In the genomic region with DNA sequence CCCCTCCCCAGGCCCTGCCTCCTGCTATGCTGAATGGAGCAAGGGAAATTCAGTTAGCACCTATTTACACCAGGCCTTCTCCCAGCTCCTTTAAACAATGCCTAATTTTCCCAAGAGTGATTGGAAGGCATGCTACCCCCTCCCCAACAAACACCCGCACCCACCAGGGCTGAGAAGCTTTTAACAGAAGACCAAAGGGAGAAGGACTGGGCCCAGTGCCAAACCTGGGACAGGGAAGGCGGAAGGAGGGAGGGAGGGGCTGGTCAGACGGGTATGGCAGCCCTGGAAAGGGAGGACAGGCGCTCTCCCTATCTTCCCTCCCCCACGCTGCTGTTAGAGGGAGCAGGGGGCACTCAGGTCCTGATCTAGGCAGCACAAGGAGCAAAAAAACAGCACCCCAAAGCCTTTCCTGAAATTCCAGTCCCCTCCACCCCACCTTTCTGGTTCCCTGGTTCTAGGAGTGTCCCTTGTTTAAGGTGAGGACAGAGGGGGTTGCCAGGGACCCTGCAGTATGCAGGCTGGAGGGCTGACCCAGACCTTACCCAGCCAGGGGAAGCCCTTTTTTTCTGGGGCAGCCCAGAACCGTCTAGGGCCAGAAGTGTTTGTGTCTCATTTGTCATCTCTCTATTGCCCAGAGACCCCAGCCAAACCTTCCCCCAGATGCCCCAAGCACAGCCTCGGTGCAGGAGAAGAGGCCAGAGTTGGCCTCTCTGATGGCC, we compare ENCODE assay signal across 9 cellular contexts. TPM values are rescaled to one million over a fixed set of nuclear protein-coding genes. Genes with fewer than 3 reads are reported as not detected.
DNase-seq lines count a peak whose midpoint lies in the region; ATAC-seq, FAIRE-seq and TF ChIP-seq lines count a peak whose summit lies in the region.
"Had no signal": no experiment of that assay in that cellular context is flagged by ENCODE, and none has a peak within 500 bp of the region (broad histone marks: within the 10 kb centered on the region; RNA-seq: fewer than 3 reads in every experiment).

No MANE protein-coding gene starts in this region.

- intact Hi-C loops in body of pancreas (cut with DNase I): no loop called here
- intact Hi-C loops in mucosa of descending colon (cut with DNase I, micrococcal nuclease): no loop called here
- intact Hi-C loops in CD4-positive, alpha-beta T cell (cut with DNase I, micrococcal nuclease): no loop called here

- no peaks in the 10 kb centered on the region for H3K27me3 ChIP-seq in body of pancreas
- H3K27me3 ChIP-seq in CD4-positive, alpha-beta T cell (ENCODE audit: control insufficient read depth, insufficient read depth, low read length): peaks cover 4% of the 10 kb centered on the region

- peak overlapping the region; percentile 95 to 99 (median 97) for H3K27ac ChIP-seq in body of pancreas
- no peak overlapping the region for H3K27ac ChIP-seq in CD4-positive, alpha-beta T cell (ENCODE audit: low read depth, low read length)

- H3K36me3 ChIP-seq in body of pancreas (replicated peaks in 1 of 2; ENCODE audit: insufficient read depth in 1 of 2, low read depth in 2 of 2): no peaks in the 10 kb centered on the region
- no peaks in the 10 kb centered on the region for H3K36me3 ChIP-seq in mucosa of descending colon (ENCODE audit: low read depth)

- TF ChIP-seq POLR2A in body of pancreas (IDR thresholded peaks at IDR 0.05): no peak

- no peak overlapping the region for H3K27ac Mint-ChIP-seq in CD4-positive, alpha-beta T cell

- ATAC-seq in body of pancreas: peak; percentile 18
- ATAC-seq in mucosa of descending colon: peak; percentile 64
- no peak for ATAC-seq in CD4-positive, alpha-beta T cell (ENCODE audit: poor library complexity)
- no peak for ATAC-seq in HG03520 (IDR thresholded peaks at IDR 0.05; ENCODE audit: unreplicated experiment)

- peaks cover 5% of the 10 kb centered on the region for H3K4me1 Mint-ChIP-seq in CD4-positive, alpha-beta T cell (ENCODE audit: low read depth)

- H3K36me3 Mint-ChIP-seq in CD4-positive, alpha-beta T cell (ENCODE audit: low read depth): no peaks in the 10 kb centered on the region

- H3K4me3 ChIP-seq in body of pancreas (no peak overlapping the region), mucosa of descending colon (no peak overlapping the region)

- peak; percentile 81 for DNase-seq in COLO668 (lab: John Stamatoyannopoulos, UW; ENCODE audit: unreplicated experiment)
- DNase-seq in NCI-H1105 treated with DMSO at 0.1 percent for 48 hours (lab: John Stamatoyannopoulos, UW): peak; percentile 56
- peak; percentile 87 to 96 (median 93) for DNase-seq in body of pancreas
- peak; percentile 89 to 95 (median 91) for DNase-seq in mucosa of descending colon
- no peak for DNase-seq in HTR-8/SVneo (ENCODE audit: insufficient read length, low spot score)
- DNase-seq in UCSD-AML1 (lab: John Stamatoyannopoulos, UW; ENCODE audit: unreplicated experiment): no peak
- DNase-seq in CD4-positive, alpha-beta T cell: no peak
- DNase-seq: effector CD8-positive, alpha-beta T cell had no signal

- no peaks in the 10 kb centered on the region for H3K27me3 Mint-ChIP-seq in CD4-positive, alpha-beta T cell

- WGBS in body of pancreas, 2 donors: 9 to 22% methylated on average over 5 to 7 of the region's 7 CpGs

- CTCF ChIA-PET in CD4-positive, alpha-beta T cell (lab: Charles Lee): no interaction called here

- H3K4me3 Mint-ChIP-seq in CD4-positive, alpha-beta T cell: no peak overlapping the region

- H3K9me3 ChIP-seq in body of pancreas (no peaks in the 10 kb centered on the region), mucosa of descending colon (no peaks in the 10 kb centered on the region)
- no peaks in the 10 kb centered on the region for H3K9me3 ChIP-seq in CD4-positive, alpha-beta T cell (ENCODE audit: control insufficient read depth, low read length)

- POLR2A ChIA-PET in CD4-positive, alpha-beta T cell (lab: Charles Lee): no interaction called here

- TF ChIP-seq CTCF in body of pancreas (IDR thresholded peaks at IDR 0.05) (no peak), mucosa of descending colon (IDR thresholded peaks at IDR 0.05) (no peak)
- no peak for TF ChIP-seq CTCF in CD4-positive, alpha-beta T cell (IDR thresholded peaks at IDR 0.05)

- FAIRE-seq in HTR-8/SVneo (lab: Jason Lieb, UNC): no peak

- no peaks in the 10 kb centered on the region for H3K9me3 Mint-ChIP-seq in CD4-positive, alpha-beta T cell

- H3K4me1 ChIP-seq in body of pancreas (peaks cover 46% of the 10 kb centered on the region), mucosa of descending colon (ENCODE audit: low read depth) (peaks cover 48% of the 10 kb centered on the region)

RNA-seq across cellular contexts. Expression of a gene that starts 2.4 kb away (rescaled TPM):
- 100 to 1,000 TPM; 394 to 455 TPM for total RNA-seq in body of pancreas
- total RNA-seq in mucosa of descending colon: 1,000 to 10,000 TPM; 1,334 to 4,222 (median 3,664) TPM
- under 1 TPM; 0.63 to 0.89 TPM for total RNA-seq in CD4-positive, alpha-beta T cell

RNA-seq across cellular contexts. Expression of a gene that starts 41.7 kb away (rescaled TPM):
- total RNA-seq in body of pancreas (100 to 1,000 TPM; 542 to 573 TPM), mucosa of descending colon (1,000 to 10,000 TPM in 1 of 3 donors, 100 to 1,000 TPM in 2; 296 to 1,063 (median 953) TPM)
- 1 to 10 TPM; 7.2 to 9.2 TPM for total RNA-seq in CD4-positive, alpha-beta T cell

RNA-seq across cellular contexts. Expression of a gene that starts 58.5 kb away (rescaled TPM):
- total RNA-seq in body of pancreas: not detected
- not detected for total RNA-seq in mucosa of descending colon
- not detected for total RNA-seq in CD4-positive, alpha-beta T cell

Comparison
In these comparisons a context has a peak if more than half of its experiments do, and no peak if none do; other contexts are left out.
1. DNase-seq: peak in COLO668 (single experiment), NCI-H1105 treated with DMSO at 0.1 percent for 48 hours (single experiment), body of pancreas (4 of 4) and mucosa of descending colon (3 of 3); none in HTR-8/SVneo (single experiment), UCSD-AML1 (single experiment) and CD4-positive, alpha-beta T cell (0 of 10).
2. ATAC-seq: peak in body of pancreas (single experiment) and mucosa of descending colon (single experiment); none in CD4-positive, alpha-beta T cell (single experiment) and HG03520 (single experiment).
3. RNA of a gene that starts 2.4 kb away (total RNA-seq): 1,334 to 4,222 TPM in mucosa of descending colon and 394 to 455 TPM in body of pancreas; 0.63 to 0.89 TPM in CD4-positive, alpha-beta T cell; every median in the first group is over 100 times any median in the second.
4. RNA of a gene that starts 41.7 kb away (total RNA-seq): 296 to 1,063 TPM in mucosa of descending colon and 542 to 573 TPM in body of pancreas; 7.2 to 9.2 TPM in CD4-positive, alpha-beta T cell; every median in the first group is over 10 times any median in the second.